9 cellular contexts compared by ENCODE assay signal in the genomic region with DNA sequence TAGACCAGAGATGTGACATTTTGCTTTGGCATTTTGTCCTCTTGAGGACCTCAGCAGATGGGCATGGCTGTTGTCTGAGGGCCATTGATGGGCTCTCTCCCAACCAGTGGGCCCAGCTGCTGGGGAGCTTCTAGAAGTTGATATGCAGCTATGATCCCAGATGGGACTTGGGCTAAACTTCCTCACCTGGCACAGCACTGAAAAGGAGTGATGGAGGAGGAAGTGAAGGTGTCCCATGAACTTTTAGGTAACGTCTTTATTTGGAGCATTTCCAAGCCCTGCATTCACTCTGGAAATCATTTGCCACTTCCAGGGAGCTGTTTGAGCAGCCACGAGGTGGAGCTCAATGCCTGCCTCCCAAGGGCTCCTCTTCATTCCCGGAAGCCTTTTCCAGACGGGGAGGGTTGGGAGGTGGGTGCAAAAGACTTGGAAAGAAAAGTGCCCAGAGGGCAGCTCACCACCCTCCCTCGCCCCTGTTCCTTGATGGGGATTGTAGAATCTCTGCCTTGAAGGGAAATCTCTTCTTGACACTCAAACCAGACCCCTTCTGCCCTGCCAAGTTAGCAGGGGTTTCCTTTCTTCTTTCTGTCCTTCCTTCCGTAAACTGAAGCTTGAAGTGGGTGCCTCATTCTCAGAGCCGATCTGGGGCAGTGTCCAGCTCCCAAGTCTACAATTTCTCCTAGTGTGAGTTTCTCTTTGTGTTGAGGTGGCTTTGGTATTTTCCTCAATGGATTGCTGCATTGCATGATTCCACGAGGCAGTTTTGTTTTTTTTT. TPM values are rescaled to one million over a fixed set of nuclear protein-coding genes. Genes with fewer than 3 reads are reported as not detected.
DNase-seq lines count a peak whose midpoint lies in the region; ATAC-seq and TF ChIP-seq lines count a peak whose summit lies in the region.
"Had no signal": no experiment of that assay in that cellular context is flagged by ENCODE, and none has a peak within 500 bp of the region (broad histone marks: within the 10 kb centered on the region; RNA-seq: fewer than 3 reads in every experiment).

No MANE protein-coding gene starts in this region.

- no peaks in the 10 kb centered on the region for H3K36me3 Mint-ChIP-seq in activated CD8-positive, alpha-beta memory T cell treated with anti-CD3 and anti-CD28 coated beads, Interleukin-2, amount 10 ng/mL, durations not matched to agents 7 days and 5 days
- H3K36me3 Mint-ChIP-seq in activated T-helper 1 cell treated with anti-CD3 and anti-CD28 coated beads, Interleukin-12 subunit alpha, Interleukin-12 subunit beta, Interleukin-2, Interleukin-4 antibody, amounts not matched to agents 30 ng/mL and 10 ng/mL and 1 ng/mL, durations not matched to agents 14 hours and 24 hours and 36 hours (ENCODE audit: low read depth): no peaks in the 10 kb centered on the region

- H3K4me3 Mint-ChIP-seq in activated CD8-positive, alpha-beta memory T cell treated with anti-CD3 and anti-CD28 coated beads, Interleukin-2, amount 10 ng/mL, durations not matched to agents 7 days and 5 days: no peak overlapping the region
- H3K4me3 Mint-ChIP-seq in activated T-helper 1 cell treated with anti-CD3 and anti-CD28 coated beads, Interleukin-12 subunit alpha, Interleukin-12 subunit beta, Interleukin-2, Interleukin-4 antibody, amounts not matched to agents 30 ng/mL and 10 ng/mL and 1 ng/mL, durations not matched to agents 14 hours and 24 hours and 36 hours: no peak overlapping the region

- H3K27me3 ChIP-seq in IMR-90 (ENCODE audit: control insufficient read depth, insufficient read depth, low read length) (peaks cover 42% of the 10 kb centered on the region), WERI-Rb-1 (ENCODE audit: insufficient read depth, low read depth, severe bottlenecking) (no peaks in the 10 kb centered on the region), liver (ENCODE audit: control insufficient read depth in 4 of 4, insufficient read depth in 4 of 4, low read length in 3 of 4) (no peaks in the 10 kb centered on the region)

- H3K27me3 Mint-ChIP-seq in activated CD8-positive, alpha-beta memory T cell treated with anti-CD3 and anti-CD28 coated beads, Interleukin-2, amount 10 ng/mL, durations not matched to agents 7 days and 5 days: peaks cover 61% of the 10 kb centered on the region
- peaks cover 40% of the 10 kb centered on the region for H3K27me3 Mint-ChIP-seq in activated T-helper 1 cell treated with anti-CD3 and anti-CD28 coated beads, Interleukin-12 subunit alpha, Interleukin-12 subunit beta, Interleukin-2, Interleukin-4 antibody, amounts not matched to agents 30 ng/mL and 10 ng/mL and 1 ng/mL, durations not matched to agents 14 hours and 24 hours and 36 hours (ENCODE audit: insufficient read depth)

- peak; percentile 67 for ATAC-seq in IMR-90 (ENCODE audit: low read depth)
- no peak for ATAC-seq in activated CD8-positive, alpha-beta memory T cell treated with anti-CD3 and anti-CD28 coated beads, Interleukin-2, amount 10 ng/mL, durations not matched to agents 7 days and 5 days

- no peak overlapping the region for H4K5ac ChIP-seq in IMR-90 (ENCODE audit: low read depth, low read length)

- CTCF ChIA-PET in IMR-90 (lab: Yijun Ruan, JAX): interaction anchor here (6.5 to 8.0 kb wide), 2 partner anchors 13 to 88 kb away, joined by 56 to 108 read pairs; no protein-coding TSS in a partner anchor
- CTCF ChIA-PET in activated CD8-positive, alpha-beta memory T cell treated with anti-CD3 and anti-CD28 coated beads, Interleukin-2, amount 10 ng/mL, durations not matched to agents 7 days and 5 days (lab: Charles Lee): interaction anchor here (1.0 to 11.4 kb wide), 5 partner anchors 10 to 128 kb away, joined by 3 to 350 read pairs (median 8); no protein-coding TSS in a partner anchor

- WGBS in IMR-90 (ENCODE audit: extremely low coverage in 2 of 2, insufficient read length in 1 of 2), 2 experiments: 0% methylated on average over 1 of the region's 8 CpGs; no CpG with 5 or more reads in 1 of the 2 experiments
- 15% methylated on average over 8 of the region's 8 CpGs for WGBS in liver

- H3K4me1 ChIP-seq in IMR-90 (ENCODE audit: control insufficient read depth, insufficient read depth, low read length): no peaks in the 10 kb centered on the region
- H3K4me1 ChIP-seq in liver (ENCODE audit: control insufficient read depth in 4 of 4, insufficient read depth in 4 of 4, low read length in 3 of 4): peaks cover 0 to 3% (median 1%) of the 10 kb centered on the region in 4 donors

- H3K14ac ChIP-seq in IMR-90 (replicated peaks; ENCODE audit: low read depth, low read length): no peak overlapping the region

- H3K56ac ChIP-seq in IMR-90 (ENCODE audit: extremely low read depth, insufficient read depth, low read length): no peak overlapping the region

- H2AK5ac ChIP-seq in IMR-90 (ENCODE audit: low read depth, low read length): no peak overlapping the region

- no peaks in the 10 kb centered on the region for H3K4me1 Mint-ChIP-seq in activated CD8-positive, alpha-beta memory T cell treated with anti-CD3 and anti-CD28 coated beads, Interleukin-2, amount 10 ng/mL, durations not matched to agents 7 days and 5 days
- no peaks in the 10 kb centered on the region for H3K4me1 Mint-ChIP-seq in activated T-helper 1 cell treated with anti-CD3 and anti-CD28 coated beads, Interleukin-12 subunit alpha, Interleukin-12 subunit beta, Interleukin-2, Interleukin-4 antibody, amounts not matched to agents 30 ng/mL and 10 ng/mL and 1 ng/mL, durations not matched to agents 14 hours and 24 hours and 36 hours (ENCODE audit: low read depth)

- dilution Hi-C loops in IMR-90 (cut with HindIII; ENCODE audit: low sequenced_read_pairs, unreplicated experiment): loop anchor here (25.0 kb wide), 1 partner anchor 92 kb away; a partner anchor contains a TSS

- peak overlapping the region; percentile 13; the same call in 1 of the 2 replicates for H3K4me3 ChIP-seq in IMR-90 (ENCODE audit: insufficient read depth, low read depth, low read length)
- H3K4me3 ChIP-seq in WERI-Rb-1 (ENCODE audit: low read depth, low read length): no peak overlapping the region
- H3K4me3 ChIP-seq in liver (ENCODE audit: low read depth in 1 of 3, low read length in 3 of 3): no peak overlapping the region

- H3K9ac ChIP-seq in IMR-90 (ENCODE audit: low read depth, low read length) (no peak overlapping the region), liver (ENCODE audit: low read depth in 1 of 2, low read length in 2 of 2) (no peak overlapping the region)

- H2AFZ ChIP-seq in IMR-90 (replicated peaks; ENCODE audit: low read length, poor library complexity): peak overlapping the region; percentile 72

- in situ Hi-C loops in IMR-90 (cut with MboI; ENCODE audit: low sequenced_read_pairs): loop anchor here (5.0 to 25.0 kb wide), 2 partner anchors 87 to 658 kb away; no protein-coding TSS in a partner anchor

- H4K20me1 ChIP-seq in IMR-90 (ENCODE audit: insufficient read depth, low read length): no peaks in the 10 kb centered on the region

- no peak overlapping the region for H2BK5ac ChIP-seq in IMR-90 (ENCODE audit: low read depth, low read length, poor library complexity, severe bottlenecking)

- H3K4ac ChIP-seq in IMR-90 (ENCODE audit: low read depth, low read length): no peak overlapping the region

- H2BK15ac ChIP-seq in IMR-90 (ENCODE audit: low read depth, low read length): no peak overlapping the region

- H4K91ac ChIP-seq in IMR-90 (ENCODE audit: insufficient read depth, low read depth, low read length): no peak overlapping the region

- H3K27ac ChIP-seq in C4-2B (no peak overlapping the region), IMR-90 (ENCODE audit: insufficient read depth, low read length) (no peak overlapping the region), WERI-Rb-1 (no peak overlapping the region), liver (ENCODE audit: low read depth in 1 of 2, low read length in 2 of 2) (no peak overlapping the region)

- no peaks in the 10 kb centered on the region for H3K9me1 ChIP-seq in IMR-90 (ENCODE audit: insufficient read depth, low read length)

- no peaks in the 10 kb centered on the region for H3K79me1 ChIP-seq in IMR-90 (ENCODE audit: low read depth in 1 of 2, low read length in 2 of 2)

- TF ChIP-seq POLR2A in IMR-90 (IDR thresholded peaks at IDR 0.05; ENCODE audit: low read depth, low read length): no peak

- no peak overlapping the region for H2AK9ac ChIP-seq in IMR-90 (replicated peaks; ENCODE audit: low read depth, low read length, poor library complexity)

- POLR2A ChIA-PET in IMR-90 (lab: Charles Lee; ENCODE audit: unreplicated experiment): no interaction called here

- DNase-seq in IMR-90 (peak; percentile 7), WERI-Rb-1 (peak; percentile 69), NCI-H1092 treated with DMSO at 0.1 percent for 48 hours (lab: John Stamatoyannopoulos, UW) (no peak)
- no peak for DNase-seq in activated CD8-positive, alpha-beta memory T cell treated with anti-CD3 and anti-CD28 coated beads, Interleukin-2, amount 10 ng/mL, durations not matched to agents 7 days and 5 days
- no peak for DNase-seq in activated T-cell treated with anti-CD3 and anti-CD28 coated beads, Interleukin-2, amount 50 U/mL, for 48 hours
- DNase-seq in activated T-helper 1 cell treated with anti-CD3 and anti-CD28 coated beads, Interleukin-12 subunit alpha, Interleukin-12 subunit beta, Interleukin-2, Interleukin-4 antibody, amounts not matched to agents 30 ng/mL and 10 ng/mL and 1 ng/mL, durations not matched to agents 14 hours and 24 hours and 36 hours (ENCODE audit: low spot score): no peak
- DNase-seq: NK-92 treated with Interleukin-12 subunit alpha and Interleukin-12 subunit beta, amount 100 ng/mL, for 24 hours had no signal

- H2BK120ac ChIP-seq in IMR-90 (ENCODE audit: low read depth, low read length): no peak overlapping the region

- H2BK20ac ChIP-seq in IMR-90 (ENCODE audit: low read depth, low read length): no peak overlapping the region

- H3K4me2 ChIP-seq in IMR-90 (ENCODE audit: low read depth, low read length): 0 out of 2 replicates have a peak overlapping the region, but pooled peaks have one; percentile 39

- H4K8ac ChIP-seq in IMR-90 (ENCODE audit: low read depth in 2 of 2, low read length in 2 of 2): no peak overlapping the region

- no peak overlapping the region for H3K27ac Mint-ChIP-seq in activated CD8-positive, alpha-beta memory T cell treated with anti-CD3 and anti-CD28 coated beads, Interleukin-2, amount 10 ng/mL, durations not matched to agents 7 days and 5 days
- no peak overlapping the region for H3K27ac Mint-ChIP-seq in activated T-helper 1 cell treated with anti-CD3 and anti-CD28 coated beads, Interleukin-12 subunit alpha, Interleukin-12 subunit beta, Interleukin-2, Interleukin-4 antibody, amounts not matched to agents 30 ng/mL and 10 ng/mL and 1 ng/mL, durations not matched to agents 14 hours and 24 hours and 36 hours

- no peak overlapping the region for H3K18ac ChIP-seq in IMR-90 (ENCODE audit: low read depth, low read length)

- TF ChIP-seq RAD21 in IMR-90 (IDR thresholded peaks at IDR 0.05; ENCODE audit: low read length) (peak; percentile 9; the same call in 1 of the 2 replicates), liver (IDR thresholded peaks at IDR 0.05) (peak; percentile 60 to 67)

- H3K36me3 ChIP-seq in IMR-90 (ENCODE audit: control insufficient read depth, insufficient read depth, low read length): no peaks in the 10 kb centered on the region
- no peaks in the 10 kb centered on the region for H3K36me3 ChIP-seq in WERI-Rb-1
- H3K36me3 ChIP-seq in liver (ENCODE audit: control insufficient read depth in 4 of 4, insufficient read depth in 3 of 4, low read depth in 1 of 4, low read length in 3 of 4): no peaks in the 10 kb centered on the region

- BruUV-seq in IMR-90 (replicated peaks; lab: Mats Ljungman, UMichigan): no TSS peak

- intact Hi-C loops in IMR-90 (cut with micrococcal nuclease): loop anchor here (10.0 kb wide), 1 partner anchor 199 kb away; no protein-coding TSS in a partner anchor
- intact Hi-C loops in activated T-helper 1 cell treated with anti-CD3 and anti-CD28 coated beads, Interleukin-12 subunit alpha, Interleukin-12 subunit beta, Interleukin-2, Interleukin-4 antibody, amounts not matched to agents 30 ng/mL and 10 ng/mL and 1 ng/mL, durations not matched to agents 14 hours and 24 hours and 36 hours (cut with micrococcal nuclease): no loop called here

- TF ChIP-seq CTCF in C4-2B (conservative IDR thresholded peaks at IDR 0.05) (peak; percentile 84), IMR-90 (conservative IDR thresholded peaks at IDR 0.05; ENCODE audit: low read depth, low read length) (peak; percentile 38), WERI-Rb-1 (IDR thresholded peaks at IDR 0.05; ENCODE audit: low read depth, low read length) (peak; percentile 83), liver (IDR thresholded peaks at IDR 0.05; ENCODE audit: low read depth, low read length, missing input control) (peak; percentile 18)

- no peaks in the 10 kb centered on the region for H3K9me3 Mint-ChIP-seq in activated CD8-positive, alpha-beta memory T cell treated with anti-CD3 and anti-CD28 coated beads, Interleukin-2, amount 10 ng/mL, durations not matched to agents 7 days and 5 days (ENCODE audit: low read depth)
- H3K9me3 Mint-ChIP-seq in activated T-helper 1 cell treated with anti-CD3 and anti-CD28 coated beads, Interleukin-12 subunit alpha, Interleukin-12 subunit beta, Interleukin-2, Interleukin-4 antibody, amounts not matched to agents 30 ng/mL and 10 ng/mL and 1 ng/mL, durations not matched to agents 14 hours and 24 hours and 36 hours: no peaks in the 10 kb centered on the region

- H3K23ac ChIP-seq in IMR-90 (ENCODE audit: low read depth, low read length): no peak overlapping the region

- no peaks in the 10 kb centered on the region for H3K9me3 ChIP-seq in IMR-90 (ENCODE audit: control insufficient read depth, insufficient read depth, low read length)
- no peaks in the 10 kb centered on the region for H3K9me3 ChIP-seq in WERI-Rb-1 (ENCODE audit: severe bottlenecking)
- H3K9me3 ChIP-seq in liver (ENCODE audit: control insufficient read depth in 4 of 4, low read length in 3 of 4): no peaks in the 10 kb centered on the region

RNA-seq across cellular contexts. Expression of a gene that starts 18.1 kb away (rescaled TPM):
- not detected in 2 replicates for total RNA-seq in IMR-90 (2012; rRNA removed)
- not detected in 2 replicates for polyA plus RNA-seq in IMR-90 (2012; rRNA removed)
- not detected in 2 replicates for polyA plus RNA-seq in IMR-90 (2012; cell fraction: cytosol; rRNA removed)
- not detected in 2 replicates for polyA plus RNA-seq in IMR-90 (2012; cell fraction: nucleus; rRNA removed; ENCODE audit: low replicate concordance)
- total RNA-seq in liver: not detected
- polyA plus RNA-seq in liver: not detected
- not detected for total RNA-seq in activated CD8-positive, alpha-beta memory T cell treated with anti-CD3 and anti-CD28 coated beads, Interleukin-2, amount 10 ng/mL, durations not matched to agents 7 days and 5 days
- total RNA-seq in activated T-helper 1 cell treated with anti-CD3 and anti-CD28 coated beads, Interleukin-12 subunit alpha, Interleukin-12 subunit beta, Interleukin-2, Interleukin-4 antibody, amounts not matched to agents 30 ng/mL and 10 ng/mL and 1 ng/mL, durations not matched to agents 14 hours and 24 hours and 36 hours: not detected in 2 replicates

RNA-seq across cellular contexts. Expression of a gene that starts 24.9 kb away (rescaled TPM):
- total RNA-seq in IMR-90 (2012; rRNA removed) (under 0.01 TPM in 1 of 2 replicates, not detected in the other), liver (1 to 10 TPM; 2.7 to 6.1 TPM)
- polyA plus RNA-seq in IMR-90 (2012; rRNA removed) (not detected in 2 replicates), liver (10 to 100 TPM; 10.4 to 13.7 TPM)
- polyA plus RNA-seq in IMR-90 (2012; cell fraction: cytosol; rRNA removed): 0.04 and 0.07 TPM in 2 replicates
- polyA plus RNA-seq in IMR-90 (2012; cell fraction: nucleus; rRNA removed; ENCODE audit: low replicate concordance): not detected in 2 replicates
- not detected for total RNA-seq in activated CD8-positive, alpha-beta memory T cell treated with anti-CD3 and anti-CD28 coated beads, Interleukin-2, amount 10 ng/mL, durations not matched to agents 7 days and 5 days
- not detected in 2 replicates for total RNA-seq in activated T-helper 1 cell treated with anti-CD3 and anti-CD28 coated beads, Interleukin-12 subunit alpha, Interleukin-12 subunit beta, Interleukin-2, Interleukin-4 antibody, amounts not matched to agents 30 ng/mL and 10 ng/mL and 1 ng/mL, durations not matched to agents 14 hours and 24 hours and 36 hours

Comparison
In these comparisons a context has a peak if more than half of its experiments do, and no peak if none do; other contexts are left out.
1. CTCF ChIP-seq: peak in every context shown above with its lines; median percentile 84 in C4-2B; 83 in WERI-Rb-1; 38 in IMR-90; 18 in liver.
2. DNase-seq: peak in IMR-90 (single experiment) and WERI-Rb-1 (single experiment); none in NCI-H1092 treated with DMSO at 0.1 percent for 48 hours (single experiment), activated CD8-positive, alpha-beta memory T cell treated with anti-CD3 and anti-CD28 coated beads, Interleukin-2, amount 10 ng/mL, durations not matched to agents 7 days and 5 days (single experiment), activated T-cell treated with anti-CD3 and anti-CD28 coated beads, Interleukin-2, amount 50 U/mL, for 48 hours (0 of 2) and activated T-helper 1 cell treated with anti-CD3 and anti-CD28 coated beads, Interleukin-12 subunit alpha, Interleukin-12 subunit beta, Interleukin-2, Interleukin-4 antibody, amounts not matched to agents 30 ng/mL and 10 ng/mL and 1 ng/mL, durations not matched to agents 14 hours and 24 hours and 36 hours (single experiment).